In genomic region chr1:207703712-207704111, GRCh38 we compare ENCODE assay signal across 4 cellular contexts.
TF ChIP-seq lines count a peak whose summit lies in the region.

No MANE protein-coding gene starts in this region.

TF ChIP-seq in A549, 52 proteins besides CTCF, POLR2A, EP300 and RAD21:
- TF ChIP-seq FOXS1 (CRISPR knock-in tag; IDR thresholded peaks at IDR 0.05) (no peak), CEBPB (IDR thresholded peaks at IDR 0.05) (peak; percentile 65 to 68; a peak in 3 of 4 replicates)

TF ChIP-seq in IMR-90, 13 proteins besides CTCF, POLR2A, EP300 and RAD21:
- peak; percentile 65 for TF ChIP-seq CEBPB (IDR thresholded peaks at IDR 0.05; ENCODE audit: low read depth, low read length)
- no peak for TF ChIP-seq FOS (IDR thresholded peaks at IDR 0.05; ENCODE audit: low read depth, low read length)

TF ChIP-seq in K562, 482 proteins besides CTCF, POLR2A, EP300 and RAD21:
- TF ChIP-seq ZNF696 (CRISPR knock-in tag; conservative IDR thresholded peaks at IDR 0.05) (no peak), CEBPG (CRISPR knock-in tag; IDR thresholded peaks at IDR 0.05) (peak; percentile 55; the same call in 1 of the 2 replicates), CEBPG (tag; conservative IDR thresholded peaks at IDR 0.05 in 1 of 2, IDR thresholded peaks at IDR 0.05 in 1 of 2) (peak; percentile 46 to 91; a peak in 3 of 4 replicates), CEBPB (tag; IDR thresholded peaks at IDR 0.05) (peak; percentile 93), ATF3 (IDR thresholded peaks at IDR 0.05) (peak; percentile 53), ATF3 (CRISPR knock-in tag; conservative IDR thresholded peaks at IDR 0.05) (no peak), IRF1 (CRISPR knock-in tag; IDR thresholded peaks at IDR 0.05; ENCODE audit: borderline replicate concordance) (no peak), SMC3 (conservative IDR thresholded peaks at IDR 0.05; ENCODE audit: insufficient read depth, low read depth, low read length) (no peak)
- TF ChIP-seq, protein P1, sequence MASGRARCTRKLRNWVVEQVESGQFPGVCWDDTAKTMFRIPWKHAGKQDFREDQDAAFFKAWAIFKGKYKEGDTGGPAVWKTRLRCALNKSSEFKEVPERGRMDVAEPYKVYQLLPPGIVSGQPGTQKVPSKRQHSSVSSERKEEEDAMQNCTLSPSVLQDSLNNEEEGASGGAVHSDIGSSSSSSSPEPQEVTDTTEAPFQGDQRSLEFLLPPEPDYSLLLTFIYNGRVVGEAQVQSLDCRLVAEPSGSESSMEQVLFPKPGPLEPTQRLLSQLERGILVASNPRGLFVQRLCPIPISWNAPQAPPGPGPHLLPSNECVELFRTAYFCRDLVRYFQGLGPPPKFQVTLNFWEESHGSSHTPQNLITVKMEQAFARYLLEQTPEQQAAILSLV (tag; IDR thresholded peaks at IDR 0.05) = peak; percentile 27; the same call in 1 of the 2 replicates

TF ChIP-seq in HepG2, 621 proteins besides CTCF, POLR2A, EP300 and RAD21:
- no peak for TF ChIP-seq GZF1 (CRISPR knock-in tag; IDR thresholded peaks at IDR 0.05)
- peak; percentile 81 for TF ChIP-seq CEBPB (IDR thresholded peaks at IDR 0.05; ENCODE audit: borderline replicate concordance, low read depth, low read length)
- TF ChIP-seq CEBPG (CRISPR knock-in tag; IDR thresholded peaks at IDR 0.05) = peak; percentile 78
TF ChIP-seq in HepG2: peak in this region for 2.
